Comparison of ENCODE assay signal across 2 cellular contexts in genomic region chr17:62887437-62887836, GRCh38.
TF ChIP-seq lines count a peak whose summit lies in the region.

No MANE protein-coding gene starts in this region.

TF ChIP-seq in SK-N-SH, 30 proteins besides CTCF, POLR2A, EP300 and RAD21 (continued from another document):
- no peak for TF ChIP-seq GABPA (IDR thresholded peaks at IDR 0.05; ENCODE audit: low read depth)
TF ChIP-seq in SK-N-SH: peak in this region for 0.

TF ChIP-seq in SK-N-SH treated with all-trans-retinoic acid at 6 μM for 48 hours, 23 proteins besides CTCF, POLR2A, EP300 and RAD21 (continued from another document):
- no peak for TF ChIP-seq CSRNP3 (CRISPR knock-in tag; IDR thresholded peaks at IDR 0.05)
